In the genomic region with DNA sequence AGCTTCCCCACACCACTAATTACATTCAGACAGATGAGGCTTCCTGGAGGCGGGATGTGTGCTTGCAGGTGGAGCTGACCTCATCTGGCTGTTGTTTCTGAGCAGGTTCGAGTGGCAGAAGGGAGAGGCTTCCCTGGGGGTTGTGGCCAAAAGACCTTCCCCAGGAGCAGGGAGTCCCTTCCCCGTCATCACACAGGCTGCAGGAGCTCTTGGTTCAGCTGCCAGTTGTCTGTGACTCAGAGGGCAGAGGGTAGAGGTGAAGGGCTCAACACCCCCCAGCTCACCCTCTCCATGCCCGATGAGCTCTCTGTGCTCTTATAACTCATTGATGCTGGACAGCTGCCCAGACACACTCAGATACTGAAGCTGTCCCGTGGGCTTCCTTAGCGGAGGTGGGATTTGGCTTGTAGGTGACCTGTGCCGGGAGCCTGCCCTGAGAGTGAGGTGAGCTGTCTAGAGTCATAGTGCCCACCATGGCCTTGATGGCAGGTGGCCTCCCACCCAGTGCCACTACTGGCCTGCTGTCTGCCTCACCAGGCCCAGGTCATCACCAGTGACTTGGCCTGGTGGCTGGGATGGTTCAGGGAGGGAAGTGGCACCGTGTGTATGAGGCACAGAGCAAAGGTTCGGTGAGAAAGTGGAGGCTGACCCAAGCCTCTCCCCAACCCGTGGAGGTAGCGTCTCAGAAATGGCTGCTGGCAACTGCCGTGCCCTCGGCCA, we compare ENCODE assay signal across 18 cellular contexts.
DNase-seq lines count a peak whose midpoint lies in the region; ATAC-seq and TF ChIP-seq lines count a peak whose summit lies in the region.
"Had no signal": no experiment of that assay in that cellular context is flagged by ENCODE, and none has a peak within 500 bp of the region (broad histone marks: within the 10 kb centered on the region; RNA-seq: fewer than 3 reads in every experiment).

No MANE protein-coding gene starts in this region.

- no peak overlapping the region for H3K23ac ChIP-seq in neuronal stem cell (ENCODE audit: low read depth, low read length, poor library complexity)

- H2BK15ac ChIP-seq in neuronal stem cell (ENCODE audit: low read length), result no peak overlapping the region

- peaks cover 6% of the 10 kb centered on the region; the same call in 1 of the 2 replicates for H3F3A ChIP-seq in OCI-LY1 (ENCODE audit: insufficient read depth, low read length)

- H4K91ac ChIP-seq in neuronal stem cell (ENCODE audit: low read depth, low read length, poor library complexity), result no peak overlapping the region

- H2AFZ ChIP-seq in OCI-LY1 (ENCODE audit: low read length) (no peak overlapping the region), neuronal stem cell (ENCODE audit: low read length) (no peak overlapping the region)

- peak; percentile 15 for DNase-seq in NCI-H146 (lab: John Stamatoyannopoulos, UW)
- no peak for DNase-seq in NCI-H146 treated with DMSO at 0.1 percent for 48 hours (lab: John Stamatoyannopoulos, UW; ENCODE audit: unreplicated experiment)
- DNase-seq in MG63, result peak; percentile 20
- no peak for DNase-seq in neuronal stem cell (ENCODE audit: low spot score)
- no peak for DNase-seq in iPS-NIHi11 (ENCODE audit: low spot score)
- no peak for DNase-seq in posterior vena cava (ENCODE audit: low spot score)
- DNase-seq: BE2C; Caco-2; CD4-positive, CD25-positive, alpha-beta regulatory T cell; NCI-H1105; NCI-H2081; NCI-H226; NCI-H526 treated with DMSO at 0.1 percent for 48 hours; RPMI8226; SIG-M5 had no signal

- H3K9ac ChIP-seq in OCI-LY1 (ENCODE audit: low read length) (peak overlapping the region; percentile 11; the same call in 1 of the 2 replicates), neuronal stem cell (ENCODE audit: low read depth, low read length, poor library complexity) (peak overlapping the region; percentile 47)

- H3K4me2 ChIP-seq in OCI-LY1 (ENCODE audit: low read length) (peak overlapping the region; percentile 10; the same call in 1 of the 2 replicates), neuronal stem cell (ENCODE audit: insufficient read depth, low read length, poor library complexity, severe bottlenecking) (no peak overlapping the region)

- H3K14ac ChIP-seq in neuronal stem cell (ENCODE audit: low read length), result peak overlapping the region; percentile 77

- no peak overlapping the region for H4K8ac ChIP-seq in neuronal stem cell (ENCODE audit: low read depth, low read length)

- no peak for ATAC-seq in HG03565 (IDR thresholded peaks at IDR 0.05; ENCODE audit: unreplicated experiment)
- ATAC-seq: K562 had no signal

- H2BK120ac ChIP-seq in neuronal stem cell (ENCODE audit: low read depth, low read length), result no peak overlapping the region

- no peaks in the 10 kb centered on the region for H3K79me2 ChIP-seq in OCI-LY1 (ENCODE audit: insufficient read depth, low read length)

- H3K27ac ChIP-seq in OCI-LY1 (ENCODE audit: low read depth, low read length, poor library complexity, severe bottlenecking), result peak overlapping the region; percentile 93
- H3K27ac ChIP-seq in neuronal stem cell (replicated peaks; ENCODE audit: low read length), result no peak overlapping the region

- peaks cover 80% of the 10 kb centered on the region for H3K4me1 ChIP-seq in OCI-LY1 (ENCODE audit: insufficient read depth, low read length, severe bottlenecking)
- peaks cover 0 to 3% of the 10 kb centered on the region in 2 donors for H3K4me1 ChIP-seq in neuronal stem cell (ENCODE audit: control insufficient read depth in 2 of 2, insufficient read depth in 1 of 2, low read depth in 1 of 2, low read length in 2 of 2)
- H3K4me1 ChIP-seq: BE2C, Caco-2 had no signal

- no peaks in the 10 kb centered on the region for H3K36me3 ChIP-seq in MG63
- no peaks in the 10 kb centered on the region for H3K36me3 ChIP-seq in OCI-LY1 (ENCODE audit: insufficient read depth, low read length)
- H3K36me3 ChIP-seq in neuronal stem cell (replicated peaks in 1 of 2; ENCODE audit: control insufficient read depth in 2 of 2, insufficient read depth in 2 of 2, low read length in 2 of 2), result no peaks in the 10 kb centered on the region
- H3K36me3 ChIP-seq: BE2C had no signal

- H3K18ac ChIP-seq in neuronal stem cell (ENCODE audit: low read length), result peak overlapping the region; percentile 6

- no peaks in the 10 kb centered on the region for H3K79me1 ChIP-seq in neuronal stem cell (ENCODE audit: low read depth, low read length)

- no CpG with 5 or more reads among the region's 13 CpGs for WGBS in neuronal stem cell (ENCODE audit: extremely low coverage in 2 of 2, insufficient read length in 2 of 2, insufficient replicate concordance in 1 of 2), 2 donors

- H3K27me3 ChIP-seq in MG63 (no peaks in the 10 kb centered on the region), OCI-LY1 (ENCODE audit: insufficient read depth, low read length) (no peaks in the 10 kb centered on the region), neuronal stem cell (ENCODE audit: control insufficient read depth in 3 of 3, insufficient read depth in 3 of 3, low read depth in 1 of 3, low read length in 3 of 3) (no peaks in the 10 kb centered on the region)
- H3K27me3 ChIP-seq: BE2C had no signal

- H2BK5ac ChIP-seq in neuronal stem cell (ENCODE audit: low read length), result no peak overlapping the region

- H3K4me3 ChIP-seq in MG63 (no peak overlapping the region), OCI-LY1 (ENCODE audit: low read depth, low read length, poor library complexity, severe bottlenecking) (no peak overlapping the region), neuronal stem cell (ENCODE audit: low read length in 2 of 2) (no peak overlapping the region)
- H3K4me3 ChIP-seq: K562 had no signal

- intact Hi-C loops in posterior vena cava (cut with DNase I), result no loop called here

- no peaks in the 10 kb centered on the region for H4K20me1 ChIP-seq in OCI-LY1 (ENCODE audit: insufficient read depth, low read length)

- no peaks in the 10 kb centered on the region for H3K9me2 ChIP-seq in OCI-LY1 (ENCODE audit: low read depth, low read length)

- no peak overlapping the region for H2BK12ac ChIP-seq in neuronal stem cell (ENCODE audit: low read length)

- no peak for TF ChIP-seq CTCF in OCI-LY1 (IDR thresholded peaks at IDR 0.05; ENCODE audit: low read length)

- H2AK5ac ChIP-seq in neuronal stem cell (ENCODE audit: low read depth, low read length), result no peak overlapping the region

- H3K9me3 ChIP-seq in MG63 (no peaks in the 10 kb centered on the region), OCI-LY1 (ENCODE audit: low read length) (no peaks in the 10 kb centered on the region), neuronal stem cell (replicated peaks in 1 of 2; ENCODE audit: control insufficient read depth in 2 of 2, insufficient read depth in 1 of 2, low read depth in 1 of 2, low read length in 2 of 2) (no peaks in the 10 kb centered on the region)
- H3K9me3 ChIP-seq: BE2C, Caco-2 had no signal

- no peak overlapping the region for H3K4ac ChIP-seq in neuronal stem cell (ENCODE audit: low read length)

Comparison
In these comparisons a context has a peak if more than half of its experiments do, and no peak if none do; other contexts are left out.
1. DNase-seq: peak in NCI-H146 (single experiment) and MG63 (single experiment); none in NCI-H146 treated with DMSO at 0.1 percent for 48 hours (single experiment), neuronal stem cell (single experiment), iPS-NIHi11 (single experiment) and posterior vena cava (single experiment).